ENCODE assay signal across 8 cellular contexts in genomic region chr7:100539436-100540006, GRCh38. TPM values are rescaled to one million over a fixed set of nuclear protein-coding genes. Genes with fewer than 3 reads are reported as not detected.
DNase-seq lines count a peak whose midpoint lies in the region; ATAC-seq and TF ChIP-seq lines count a peak whose summit lies in the region.

No MANE protein-coding gene starts in this region.

- no peak for TF ChIP-seq POLR2A in ovary (IDR thresholded peaks at IDR 0.05)

- H3K27me3 ChIP-seq in DND-41 (ENCODE audit: insufficient read depth, low read length, poor library complexity) (no peaks in the 10 kb centered on the region), PC-3 (ENCODE audit: low read length) (no peaks in the 10 kb centered on the region), ovary (no peaks in the 10 kb centered on the region)

- H3K4me2 ChIP-seq in DND-41 (ENCODE audit: insufficient read depth, low read length) (peak overlapping the region; percentile 99), PC-3 (ENCODE audit: low read length) (peak overlapping the region; percentile 96)

- H3K36me3 ChIP-seq in DND-41 (ENCODE audit: insufficient read depth, low read length) (no peaks in the 10 kb centered on the region), PC-3 (ENCODE audit: low read depth, low read length) (no peaks in the 10 kb centered on the region), ovary (no peaks in the 10 kb centered on the region)

- POLR2A ChIA-PET in PC-3 (lab: Charles Lee; ENCODE audit: unreplicated experiment) = interaction anchor here (0.6 to 0.7 kb wide), 2 partner anchors 380 to 1925 kb away, joined by 3 to 6 read pairs; partner anchors contain the start of gene LRWD1

- H3K79me2 ChIP-seq in DND-41 (ENCODE audit: insufficient read depth, low read length) (peaks cover 30% of the 10 kb centered on the region), PC-3 (ENCODE audit: low read length) (peaks cover 41% of the 10 kb centered on the region)

- H3K4me1 ChIP-seq in DND-41 (ENCODE audit: insufficient read depth, low read length) = peaks cover 23% of the 10 kb centered on the region
- peaks cover 20% of the 10 kb centered on the region for H3K4me1 ChIP-seq in PC-3 (ENCODE audit: insufficient read depth, low read length)
- peaks cover 13% of the 10 kb centered on the region for H3K4me1 ChIP-seq in ovary (ENCODE audit: insufficient read depth)

- H3K4me3 ChIP-seq in DND-41 (ENCODE audit: low read depth in 1 of 2, low read length in 2 of 2) = peak overlapping the region; percentile 71 to 82; a peak in 3 of 4 replicates
- H3K4me3 ChIP-seq in PC-3 (ENCODE audit: low read length) = peak overlapping the region; percentile 78
- H3K4me3 ChIP-seq in epithelial cell of esophagus (ENCODE audit: low read length) = peak overlapping the region; percentile 55
- H3K4me3 ChIP-seq in ovary = peak overlapping the region; percentile 88

- 0 to 1% (median 1%) methylated on average over 37 to 44 of the region's 44 CpGs for WGBS in ovary, 3 donors

- no TSS peak for BruUV-seq in PC-3 (replicated peaks; lab: Mats Ljungman, UMichigan)

- DNase-seq in DND-41 (peak; percentile 21), PC-3 (no peak), epithelial cell of esophagus (ENCODE audit: low read depth) (no peak), ovary (no peak), KG1 (lab: John Stamatoyannopoulos, UW) (no peak), NCI-H2196 (lab: John Stamatoyannopoulos, UW; ENCODE audit: unreplicated experiment) (no peak)

- H2AFZ ChIP-seq in DND-41 (ENCODE audit: low read depth, low read length) (peak overlapping the region; percentile 70), PC-3 (ENCODE audit: low read length) (peak overlapping the region; percentile 86)

- peaks cover 11% of the 10 kb centered on the region; the same call in 1 of the 2 replicates for H4K20me1 ChIP-seq in DND-41 (ENCODE audit: insufficient read depth, low read length)
- no peaks in the 10 kb centered on the region for H4K20me1 ChIP-seq in PC-3 (ENCODE audit: low read length)

- H3K27ac ChIP-seq in DND-41 (ENCODE audit: low read length) (peak overlapping the region; percentile 54), PC-3 (ENCODE audit: low read length) (no peak overlapping the region), ovary (peak overlapping the region; percentile 41 to 42)

- TF ChIP-seq EP300 in ovary (IDR thresholded peaks at IDR 0.05) = no peak

- no peaks in the 10 kb centered on the region for H3F3A ChIP-seq in PC-3 (ENCODE audit: low read length, unreplicated experiment)

- CTCF ChIA-PET in PC-3 (lab: Charles Lee) = interaction anchor here (0.6 to 1.4 kb wide), 2 partner anchors 20 to 56 kb away, joined by 5 to 13 read pairs; partner anchors contain the start of gene NYAP1

- TF ChIP-seq CTCF in DND-41 (IDR thresholded peaks at IDR 0.05; ENCODE audit: borderline replicate concordance, extremely low read depth, low read length, poor library complexity, severe bottlenecking) (no peak), PC-3 (conservative IDR thresholded peaks at IDR 0.05; ENCODE audit: low read depth, low read length) (no peak), epithelial cell of esophagus (IDR thresholded peaks at IDR 0.05; ENCODE audit: insufficient read depth, low read depth, low read length, missing control alignments) (no peak), ovary (IDR thresholded peaks at IDR 0.05) (no peak)

- ATAC-seq in DND-41 (ENCODE audit: insufficient read depth, low read depth) (no peak), PC-3 (peak; percentile 6), HG02678 (IDR thresholded peaks at IDR 0.05; ENCODE audit: unreplicated experiment) (no peak), HG03520 (IDR thresholded peaks at IDR 0.05; ENCODE audit: unreplicated experiment) (no peak)

- H3K9me2 ChIP-seq in PC-3 (replicated peaks; ENCODE audit: low read length) = no peaks in the 10 kb centered on the region

- H3K9me3 ChIP-seq in DND-41 (ENCODE audit: insufficient read depth, low read length, severe bottlenecking) (no peaks in the 10 kb centered on the region), PC-3 (ENCODE audit: low read length) (no peaks in the 10 kb centered on the region), ovary (no peaks in the 10 kb centered on the region)

- H3K9ac ChIP-seq in DND-41 (ENCODE audit: low read depth, low read length) = peak overlapping the region; percentile 70
- peak overlapping the region; percentile 31; the same call in 1 of the 2 replicates for H3K9ac ChIP-seq in PC-3 (ENCODE audit: low read length)

- intact Hi-C loops in PC-3 (cut with micrococcal nuclease) (loop anchor here (2.0 kb wide), 1 partner anchor 61 kb away; the partner anchor contains the start of gene TSC22D4), ovary (cut with DNase I) (loop anchor here in 1 of 4 donors (5.0 kb wide), 1 partner anchor 133 kb away; the partner anchor contains the start of gene GNB2)

RNA-seq across cellular contexts. Expression of gene AGFG2, which starts 0.5 kb away (rescaled TPM):
- 16.9 and 18.2 TPM in 2 replicates for total RNA-seq in PC-3 (2014; rRNA removed)
- total RNA-seq in ovary = 100 to 1,000 TPM in 1 of 7 donors, 10 to 100 TPM in 6; 44.7 to 115 (median 61.5) TPM
- 10 to 100 TPM; 10.0 to 55.9 TPM for polyA plus RNA-seq in ovary

RNA-seq across cellular contexts. Expression of gene SAP25, which starts 34.2 kb away (rescaled TPM):
- total RNA-seq in PC-3 (2014; rRNA removed) (0.22 and 0.52 TPM in 2 replicates), ovary (10 to 100 TPM in 2 of 7 donors, 1 to 10 TPM in 5; 3.2 to 10.1 (median 7.2) TPM)
- polyA plus RNA-seq in ovary = 1 to 10 TPM in 1 of 2 donors, not detected in 1; 4.0 TPM

RNA-seq across cellular contexts. Expression of gene LRCH4, which starts 46.4 kb away (rescaled TPM):
- total RNA-seq in PC-3 (2014; rRNA removed) = 15.6 and 28.7 TPM in 2 replicates
- 100 to 1,000 TPM in 3 of 7 donors, 10 to 100 TPM in 4; 65.2 to 133 (median 90.6) TPM for total RNA-seq in ovary
- 10 to 100 TPM in 1 of 2 donors, 1 to 10 TPM in 1; 3.5 to 50.3 TPM for polyA plus RNA-seq in ovary

RNA-seq across cellular contexts. Expression of gene FBXO24, which starts 46.6 kb away (rescaled TPM):
- 0.40 TPM in 1 of 2 replicates, not detected in the other for total RNA-seq in PC-3 (2014; rRNA removed)
- 1 to 10 TPM in 3 of 7 donors, under 1 TPM in 4; 0.34 to 2.2 (median 0.84) TPM for total RNA-seq in ovary
- polyA plus RNA-seq in ovary = under 1 TPM; 0.33 to 0.63 TPM

RNA-seq across cellular contexts. Expression of gene NYAP1, which starts 55.8 kb away (rescaled TPM):
- 1.2 and 1.9 TPM in 2 replicates for total RNA-seq in PC-3 (2014; rRNA removed)
- 10 to 100 TPM in 1 of 7 donors, 1 to 10 TPM in 6; 3.8 to 10.1 (median 8.5) TPM for total RNA-seq in ovary
- polyA plus RNA-seq in ovary = 1 to 10 TPM in 1 of 2 donors, under 1 TPM in 1; 0.28 to 4.8 TPM
